ENCODE assay signal across 1 cellular context in genomic region chr5:96248152-96248551, GRCh38.
TF ChIP-seq lines count a peak whose summit lies in the region.

No MANE protein-coding gene starts in this region.

TF ChIP-seq in IMR-90, 13 proteins besides CTCF, POLR2A, EP300 and RAD21:
- TF ChIP-seq BHLHE40 (IDR thresholded peaks at IDR 0.05; ENCODE audit: low read depth, low read length) (no peak), ELK1 (IDR thresholded peaks at IDR 0.05; ENCODE audit: borderline replicate concordance, low read depth, low read length) (no peak), USF2 (IDR thresholded peaks at IDR 0.05; ENCODE audit: low read depth, low read length) (no peak), RFX5 (IDR thresholded peaks at IDR 0.05; ENCODE audit: low read depth, low read length) (no peak)
